27 cellular contexts compared by ENCODE assay signal in genomic region chr5:1831257-1831656, GRCh38. TPM values are rescaled to one million over a fixed set of nuclear protein-coding genes. Genes with fewer than 3 reads are reported as not detected.
"Had no signal": no experiment of that assay in that cellular context is flagged by ENCODE, and none has a peak within 500 bp of the region (broad histone marks: within the 10 kb centered on the region; RNA-seq: fewer than 3 reads in every experiment).

No MANE protein-coding gene starts in this region.

- H3K27ac Mint-ChIP-seq: activated CD8-positive, alpha-beta T cell treated with anti-CD3 and anti-CD28 coated beads, Interleukin-2, amount 10 ng/mL, durations not matched to agents 7 days and 5 days; activated naive CD4-positive, alpha-beta T cell treated with anti-CD3 and anti-CD28 coated beads for 36 hours; activated naive CD8-positive, alpha-beta T cell; WTC11 had no signal

- ATAC-seq: activated CD8-positive, alpha-beta T cell treated with anti-CD3 and anti-CD28 coated beads, Interleukin-2, amount 10 ng/mL, durations not matched to agents 7 days and 5 days; Panc1; Right ventricle myocardium inferior had no signal

- H3K4me2 ChIP-seq: KMS-11 had no signal

- H3K9ac ChIP-seq: KMS-11 had no signal

- DNase-seq: activated CD4-positive, alpha-beta T cell treated with anti-CD3 and anti-CD28 coated beads for 48 hours; activated CD4-positive, alpha-beta T cell treated with anti-CD3 and anti-CD28 coated beads, Interleukin-2, amount 50 U/mL, for 4 hours; activated CD4-positive, CD25-positive, alpha-beta regulatory T cell treated with anti-CD3 and anti-CD28 coated beads, Interleukin-2, amount 50 U/mL, for 72 hours; activated CD8-positive, alpha-beta memory T cell treated with anti-CD3 and anti-CD28 coated beads, Interleukin-2, amount 50 U/mL, for 48 hours; activated CD8-positive, alpha-beta T cell treated with anti-CD3 and anti-CD28 coated beads, Interleukin-2, amount 10 ng/mL, durations not matched to agents 7 days and 5 days; activated gamma-delta T cell; activated naive CD4-positive, alpha-beta T cell treated with anti-CD3 and anti-CD28 coated beads for 36 hours; activated T-cell treated with anti-CD3 and anti-CD28 coated beads, Interleukin-2, amount 50 U/mL, for 1 hour; amygdala; MV-4-11; NCI-H1092 treated with DMSO at 0.1 percent for 48 hours; NCI-H1417 treated with DMSO at 0.1 percent for 48 hours; NCI-H1694; NCI-H2029 treated with DMSO at 0.1 percent for 48 hours; NCI-H510A treated with DMSO at 0.1 percent for 48 hours; NCI-H69; NK-92 treated with Interleukin-12 subunit alpha and Interleukin-12 subunit beta, amount 100 ng/mL, for 24 hours; OCI-M1; RPMI8226; T-helper 1 cell had no signal

- H3K4me3 ChIP-seq: SK-N-MC had no signal

- H3K27ac ChIP-seq: KMS-11, SK-N-MC had no signal

- H3K4me3 Mint-ChIP-seq: activated CD8-positive, alpha-beta T cell treated with anti-CD3 and anti-CD28 coated beads, Interleukin-2, amount 10 ng/mL, durations not matched to agents 7 days and 5 days; activated naive CD4-positive, alpha-beta T cell treated with anti-CD3 and anti-CD28 coated beads for 36 hours; activated naive CD8-positive, alpha-beta T cell; brain; WTC11 had no signal

- H3K9me3 Mint-ChIP-seq: activated naive CD4-positive, alpha-beta T cell treated with anti-CD3 and anti-CD28 coated beads for 36 hours; WTC11 had no signal

RNA-seq across cellular contexts. Expression of gene IRX4, which starts 51.5 kb away (rescaled TPM):
- total RNA-seq: activated CD8-positive, alpha-beta T cell treated with anti-CD3 and anti-CD28 coated beads, Interleukin-2, amount 10 ng/mL, durations not matched to agents 7 days and 5 days; activated naive CD4-positive, alpha-beta T cell treated with anti-CD3 and anti-CD28 coated beads for 36 hours had no signal
